Comparison of ENCODE assay signal across 2 cellular contexts in genomic region chr1:81805537-81806431, GRCh38.
A peak's percentile ranks its signal among the peaks of the same experiment; 100 is the strongest.
TF ChIP-seq lines count a peak whose summit lies in the region.

No MANE protein-coding gene starts in this region.

TF ChIP-seq in SK-N-SH, 30 proteins besides CTCF, POLR2A, EP300 and RAD21 (continued from another document):
- 0 out of 2 replicates have a peak, but pooled peaks have one; percentile 6 for TF ChIP-seq PBX3 (IDR thresholded peaks at IDR 0.05)

TF ChIP-seq in SK-N-SH treated with all-trans-retinoic acid at 6 μM for 48 hours, 23 proteins besides CTCF, POLR2A, EP300 and RAD21 (continued from another document):
- no peak for TF ChIP-seq TSHZ2 (CRISPR knock-in tag; IDR thresholded peaks at IDR 0.05)
TF ChIP-seq in SK-N-SH treated with all-trans-retinoic acid at 6 μM for 48 hours: peak in this region for 0.
